28 cellular contexts compared by ENCODE assay signal in the genomic region with DNA sequence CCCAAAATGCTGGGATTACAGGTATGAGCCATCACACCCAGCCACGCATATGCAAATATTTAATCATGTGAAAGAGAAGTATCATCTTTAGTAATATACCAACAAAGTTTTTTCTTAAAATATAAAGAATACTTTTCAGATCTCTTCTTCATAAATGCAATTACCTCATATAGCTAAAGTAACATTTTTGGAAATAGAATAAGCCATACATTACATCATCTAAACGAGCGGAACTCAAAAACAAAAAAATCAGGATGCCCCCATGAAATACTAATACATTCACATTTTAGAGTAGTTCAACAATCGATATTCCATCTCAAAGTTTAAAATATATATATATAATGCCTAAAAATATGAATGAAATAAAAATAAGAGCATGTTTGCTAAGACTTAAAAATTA.
"Had no signal": no experiment of that assay in that cellular context is flagged by ENCODE, and none has a peak within 500 bp of the region (broad histone marks: within the 10 kb centered on the region; RNA-seq: fewer than 3 reads in every experiment).

No MANE protein-coding gene starts in this region.

- H3K27ac ChIP-seq: adrenal gland, body of pancreas, cardiac muscle cell, colonic mucosa, epithelial cell of prostate, esophagus squamous epithelium, gastroesophageal sphincter, heart right ventricle had no signal

- H3K36me3 ChIP-seq: adrenal gland, cardiac muscle cell, colonic mucosa had no signal

- H3K27ac Mint-ChIP-seq: activated CD4-positive, alpha-beta memory T cell treated with anti-CD3 and anti-CD28 coated beads, Interleukin-2, amount 10 ng/mL, durations not matched to agents 7 days and 5 days; activated CD4-positive, alpha-beta T cell treated with anti-CD3 and anti-CD28 coated beads for 36 hours; activated CD4-positive, alpha-beta T cell treated with anti-CD3 and anti-CD28 coated beads, Interleukin-2, amount 10 ng/mL, durations not matched to agents 7 days and 5 days; activated naive CD4-positive, alpha-beta T cell treated with anti-CD3 and anti-CD28 coated beads for 36 hours; activated naive CD4-positive, alpha-beta T cell treated with anti-CD3 and anti-CD28 coated beads, Interleukin-2, amount 50 U/mL, for 24 hours; activated naive CD8-positive, alpha-beta T cell treated with anti-CD3 and anti-CD28 coated beads for 36 hours; activated naive CD8-positive, alpha-beta T cell treated with anti-CD3 and anti-CD28 coated beads, Interleukin-2, amount 50 U/mL, for 24 hours; activated T-helper 17 cell treated with anti-CD3 and anti-CD28 coated beads, Interleukin-2, amount 50 U/mL, for 72 hours had no signal

- H3K9me3 Mint-ChIP-seq: activated CD4-positive, alpha-beta memory T cell treated with anti-CD3 and anti-CD28 coated beads, Interleukin-2, amount 10 ng/mL, durations not matched to agents 7 days and 5 days; activated CD4-positive, alpha-beta T cell treated with anti-CD3 and anti-CD28 coated beads, Interleukin-2, amount 10 ng/mL, durations not matched to agents 7 days and 5 days; activated naive CD4-positive, alpha-beta T cell treated with anti-CD3 and anti-CD28 coated beads for 36 hours; activated naive CD4-positive, alpha-beta T cell treated with anti-CD3 and anti-CD28 coated beads, Interleukin-2, amount 50 U/mL, for 24 hours; activated naive CD8-positive, alpha-beta T cell treated with anti-CD3 and anti-CD28 coated beads for 36 hours; activated naive CD8-positive, alpha-beta T cell treated with anti-CD3 and anti-CD28 coated beads, Interleukin-2, amount 50 U/mL, for 24 hours; activated T-cell treated with anti-CD3 and anti-CD28 coated beads, Interleukin-2, amount 50 U/mL, for 4 hours; activated T-helper 17 cell treated with anti-CD3 and anti-CD28 coated beads, Interleukin-2, amount 50 U/mL, for 72 hours had no signal

- H3K9me3 ChIP-seq: adrenal gland, body of pancreas, colonic mucosa, esophagus squamous epithelium, gastroesophageal sphincter, heart right ventricle had no signal

- H3K4me3 ChIP-seq: adrenal gland, body of pancreas, cardiac muscle cell, colonic mucosa, esophagus squamous epithelium, gastroesophageal sphincter, heart right ventricle had no signal

- H3K27me3 ChIP-seq: adrenal gland, body of pancreas, cardiac muscle cell, colonic mucosa, esophagus squamous epithelium, gastroesophageal sphincter, heart right ventricle had no signal

- H3K27me3 Mint-ChIP-seq: activated CD4-positive, alpha-beta memory T cell treated with anti-CD3 and anti-CD28 coated beads, Interleukin-2, amount 10 ng/mL, durations not matched to agents 7 days and 5 days; activated CD4-positive, alpha-beta T cell treated with anti-CD3 and anti-CD28 coated beads for 36 hours; activated CD4-positive, alpha-beta T cell treated with anti-CD3 and anti-CD28 coated beads, Interleukin-2, amount 10 ng/mL, durations not matched to agents 7 days and 5 days; activated naive CD4-positive, alpha-beta T cell treated with anti-CD3 and anti-CD28 coated beads, Interleukin-2, amount 50 U/mL, for 24 hours; activated naive CD8-positive, alpha-beta T cell treated with anti-CD3 and anti-CD28 coated beads for 36 hours; activated naive CD8-positive, alpha-beta T cell treated with anti-CD3 and anti-CD28 coated beads, Interleukin-2, amount 50 U/mL, for 24 hours; activated T-helper 17 cell treated with anti-CD3 and anti-CD28 coated beads, Interleukin-2, amount 50 U/mL, for 72 hours had no signal

- H3K4me3 Mint-ChIP-seq: activated CD4-positive, alpha-beta memory T cell treated with anti-CD3 and anti-CD28 coated beads, Interleukin-2, amount 10 ng/mL, durations not matched to agents 7 days and 5 days; activated CD4-positive, alpha-beta T cell treated with anti-CD3 and anti-CD28 coated beads for 36 hours; activated CD4-positive, alpha-beta T cell treated with anti-CD3 and anti-CD28 coated beads, Interleukin-2, amount 10 ng/mL, durations not matched to agents 7 days and 5 days; activated naive CD4-positive, alpha-beta T cell treated with anti-CD3 and anti-CD28 coated beads for 36 hours; activated naive CD4-positive, alpha-beta T cell treated with anti-CD3 and anti-CD28 coated beads, Interleukin-2, amount 50 U/mL, for 24 hours; activated naive CD8-positive, alpha-beta T cell treated with anti-CD3 and anti-CD28 coated beads for 36 hours; activated naive CD8-positive, alpha-beta T cell treated with anti-CD3 and anti-CD28 coated beads, Interleukin-2, amount 50 U/mL, for 24 hours; activated T-cell treated with anti-CD3 and anti-CD28 coated beads, Interleukin-2, amount 50 U/mL, for 4 hours; activated T-helper 17 cell treated with anti-CD3 and anti-CD28 coated beads, Interleukin-2, amount 50 U/mL, for 72 hours had no signal

- DNase-seq: activated CD4-positive, alpha-beta memory T cell treated with anti-CD3 and anti-CD28 coated beads, Interleukin-2, amount 10 ng/mL, durations not matched to agents 7 days and 5 days; activated CD4-positive, alpha-beta T cell treated with anti-CD3 and anti-CD28 coated beads for 36 hours; activated CD4-positive, alpha-beta T cell treated with anti-CD3 and anti-CD28 coated beads, Interleukin-2, amount 10 ng/mL, durations not matched to agents 7 days and 5 days; activated CD4-positive, alpha-beta T cell treated with anti-CD3 and anti-CD28 coated beads, Interleukin-2, amount 50 U/mL, for 4 hours; activated CD4-positive, CD25-positive, alpha-beta regulatory T cell; activated CD4-positive, CD25-positive, alpha-beta regulatory T cell treated with anti-CD3 and anti-CD28 coated beads, Interleukin-2, amount 50 U/mL, for 72 hours; activated effector memory CD4-positive, alpha-beta T cell treated with anti-CD3 and anti-CD28 coated beads, Interleukin-2, amount 50 U/mL, for 16 hours; activated naive CD4-positive, alpha-beta T cell treated with anti-CD3 and anti-CD28 coated beads for 36 hours; activated naive CD8-positive, alpha-beta T cell treated with anti-CD3 and anti-CD28 coated beads for 36 hours; activated naive CD8-positive, alpha-beta T cell treated with anti-CD3 and anti-CD28 coated beads, Interleukin-2, amount 50 U/mL, for 24 hours; activated T-cell treated with anti-CD3 and anti-CD28 coated beads, Interleukin-2, amount 50 U/mL, for 4 hours; adrenal gland; amygdala; aorta; body of pancreas; central memory CD4-positive, alpha-beta T cell; cerebellar nuclear complex; colonic mucosa; effector CD8-positive, alpha-beta T cell; esophagus squamous epithelium; foreskin melanocyte; heart right ventricle; T-helper 2 cell had no signal

- ATAC-seq: activated CD4-positive, alpha-beta T cell treated with anti-CD3 and anti-CD28 coated beads for 36 hours; activated naive CD8-positive, alpha-beta T cell treated with anti-CD3 and anti-CD28 coated beads, Interleukin-2, amount 50 U/mL, for 24 hours; activated T-cell treated with anti-CD3 and anti-CD28 coated beads, Interleukin-2, amount 50 U/mL, for 4 hours; activated T-helper 17 cell treated with anti-CD3 and anti-CD28 coated beads, Interleukin-2, amount 50 U/mL, for 72 hours; body of pancreas; gastroesophageal sphincter; heart right ventricle had no signal
